13 cellular contexts compared by ENCODE assay signal in genomic region chr14:102817942-102818940, GRCh38. TPM values are rescaled to one million over a fixed set of nuclear protein-coding genes. Genes with fewer than 3 reads are reported as not detected.
DNase-seq lines count a peak whose midpoint lies in the region; ATAC-seq and TF ChIP-seq lines count a peak whose summit lies in the region.
"Had no signal": no experiment of that assay in that cellular context is flagged by ENCODE, and none has a peak within 500 bp of the region (broad histone marks: within the 10 kb centered on the region; RNA-seq: fewer than 3 reads in every experiment).

No MANE protein-coding gene starts in this region.

- H3K4me2 ChIP-seq in fibroblast of lung (ENCODE audit: extremely low read depth, insufficient read depth, low read length): no peak overlapping the region

- H3K4me3 Mint-ChIP-seq in activated CD4-positive, alpha-beta T cell treated with anti-CD3 and anti-CD28 coated beads, Interleukin-2, amount 10 ng/mL, durations not matched to agents 7 days and 5 days: no peak overlapping the region
- H3K4me3 Mint-ChIP-seq in T-helper 1 cell treated with Interleukin-12 subunit alpha and Interleukin-12 subunit beta and Interleukin-4 antibody, amounts not matched to agents 30 μg/mL and 1 μg/mL, for 36 hours: peak overlapping the region; percentile 11
- peak overlapping the region; percentile 10 for H3K4me3 Mint-ChIP-seq in stimulated activated memory B cell treated with anti-CD40 and anti-IgM and Interleukin-4, amounts not matched to agents 10 μg/mL and 1 μg/mL and 100 μg/mL, for 72 hours

- H3K4me3 ChIP-seq in fibroblast of lung (replicated peaks in 1 of 4; ENCODE audit: control extremely low read depth in 1 of 4, insufficient read depth in 1 of 4, low read depth in 3 of 4, low read length in 4 of 4) (no peak overlapping the region), H7 (ENCODE audit: insufficient read depth, low read depth, low read length) (no peak overlapping the region)
- H3K4me3 ChIP-seq: HAP-1 had no signal

- H4K20me1 ChIP-seq in fibroblast of lung (ENCODE audit: control insufficient read depth, extremely low read depth, insufficient read depth, low read length): no peaks in the 10 kb centered on the region

- peak overlapping the region; percentile 52 for H3K27ac Mint-ChIP-seq in activated CD4-positive, alpha-beta T cell treated with anti-CD3 and anti-CD28 coated beads, Interleukin-2, amount 10 ng/mL, durations not matched to agents 7 days and 5 days
- H3K27ac Mint-ChIP-seq in T-helper 1 cell treated with Interleukin-12 subunit alpha and Interleukin-12 subunit beta and Interleukin-4 antibody, amounts not matched to agents 30 μg/mL and 1 μg/mL, for 36 hours: peak overlapping the region; percentile 75
- peak overlapping the region; percentile 94 for H3K27ac Mint-ChIP-seq in stimulated activated memory B cell treated with anti-CD40 and anti-IgM and Interleukin-4, amounts not matched to agents 10 μg/mL and 1 μg/mL and 100 μg/mL, for 72 hours

- H3K79me2 ChIP-seq in fibroblast of lung (ENCODE audit: control insufficient read depth, insufficient read depth, low read length): peaks cover 2% of the 10 kb centered on the region

- H3K36me3 Mint-ChIP-seq in activated CD4-positive, alpha-beta T cell treated with anti-CD3 and anti-CD28 coated beads, Interleukin-2, amount 10 ng/mL, durations not matched to agents 7 days and 5 days (ENCODE audit: low read depth): peaks cover 25% of the 10 kb centered on the region
- peaks cover 41% of the 10 kb centered on the region for H3K36me3 Mint-ChIP-seq in T-helper 1 cell treated with Interleukin-12 subunit alpha and Interleukin-12 subunit beta and Interleukin-4 antibody, amounts not matched to agents 30 μg/mL and 1 μg/mL, for 36 hours (ENCODE audit: low read depth)
- H3K36me3 Mint-ChIP-seq in stimulated activated memory B cell treated with anti-CD40 and anti-IgM and Interleukin-4, amounts not matched to agents 10 μg/mL and 1 μg/mL and 100 μg/mL, for 72 hours: peaks cover 40% of the 10 kb centered on the region

- DNase-seq in activated CD4-positive, alpha-beta T cell treated with anti-CD3 and anti-CD28 coated beads, Interleukin-2, amount 10 ng/mL, durations not matched to agents 7 days and 5 days: no peak
- no peak for DNase-seq in activated CD4-positive, alpha-beta T cell treated with anti-CD3 and anti-CD28 coated beads, Interleukin-2, amount 50 U/mL, for 4 hours
- DNase-seq in fibroblast of lung (ENCODE audit: low read depth in 2 of 2) (peak; percentile 23 to 60), H7 (no peak), substantia nigra (lab: John Stamatoyannopoulos, UW) (no peak)
- DNase-seq: NCI-H524, occipital lobe had no signal

- H3K27me3 Mint-ChIP-seq in activated CD4-positive, alpha-beta T cell treated with anti-CD3 and anti-CD28 coated beads, Interleukin-2, amount 10 ng/mL, durations not matched to agents 7 days and 5 days: no peaks in the 10 kb centered on the region
- no peaks in the 10 kb centered on the region for H3K27me3 Mint-ChIP-seq in T-helper 1 cell treated with Interleukin-12 subunit alpha and Interleukin-12 subunit beta and Interleukin-4 antibody, amounts not matched to agents 30 μg/mL and 1 μg/mL, for 36 hours (ENCODE audit: low read depth)
- no peaks in the 10 kb centered on the region for H3K27me3 Mint-ChIP-seq in stimulated activated memory B cell treated with anti-CD40 and anti-IgM and Interleukin-4, amounts not matched to agents 10 μg/mL and 1 μg/mL and 100 μg/mL, for 72 hours
- H3K27me3 Mint-ChIP-seq: T-cell had no signal

- H3K4me1 ChIP-seq in fibroblast of lung (ENCODE audit: control insufficient read depth, extremely low read depth, insufficient read depth, low read length): no peaks in the 10 kb centered on the region

- no peak for TF ChIP-seq CTCF in fibroblast of lung (conservative IDR thresholded peaks at IDR 0.05 in 1 of 2, IDR thresholded peaks at IDR 0.05 in 1 of 2; ENCODE audit: low read depth in 1 of 2, low read length in 2 of 2)

- H3K9me3 ChIP-seq in fibroblast of lung (ENCODE audit: control insufficient read depth, insufficient read depth, low read depth, low read length): no peaks in the 10 kb centered on the region

- H3K27me3 ChIP-seq in fibroblast of lung (ENCODE audit: control insufficient read depth, insufficient read depth, low read length) (no peaks in the 10 kb centered on the region), H7 (ENCODE audit: control insufficient read depth, insufficient read depth, low read length) (no peaks in the 10 kb centered on the region)

- no peak overlapping the region for H2AFZ ChIP-seq in fibroblast of lung (ENCODE audit: low read length)

- ATAC-seq in stimulated activated memory B cell treated with anti-CD40 and anti-IgM and Interleukin-4, amounts not matched to agents 10 μg/mL and 1 μg/mL and 100 μg/mL, for 72 hours: peak; percentile 50
- ATAC-seq in HG03457 (IDR thresholded peaks at IDR 0.05; ENCODE audit: unreplicated experiment): no peak

- CTCF ChIA-PET in activated CD4-positive, alpha-beta T cell treated with anti-CD3 and anti-CD28 coated beads, Interleukin-2, amount 10 ng/mL, durations not matched to agents 7 days and 5 days (lab: Charles Lee): interaction anchor here (0.6 to 2.7 kb wide), 5 partner anchors 11 to 38 kb away, joined by 3 to 9 read pairs (median 5); no protein-coding TSS in a partner anchor

- H3K27ac ChIP-seq in fibroblast of lung (ENCODE audit: insufficient read depth, low read length): no peak overlapping the region
- no peak overlapping the region for H3K27ac ChIP-seq in substantia nigra (ENCODE audit: low read depth, low read length, poor library complexity, severe bottlenecking)

- H3K36me3 ChIP-seq in fibroblast of lung (ENCODE audit: control insufficient read depth, insufficient read depth, low read length) (no peaks in the 10 kb centered on the region), H7 (replicated peaks; ENCODE audit: control insufficient read depth, insufficient read depth, low read length) (no peaks in the 10 kb centered on the region)
- H3K36me3 ChIP-seq: HAP-1 had no signal

- H3K4me1 Mint-ChIP-seq in activated CD4-positive, alpha-beta T cell treated with anti-CD3 and anti-CD28 coated beads, Interleukin-2, amount 10 ng/mL, durations not matched to agents 7 days and 5 days: peaks cover 69% of the 10 kb centered on the region
- peaks cover 74% of the 10 kb centered on the region for H3K4me1 Mint-ChIP-seq in T-helper 1 cell treated with Interleukin-12 subunit alpha and Interleukin-12 subunit beta and Interleukin-4 antibody, amounts not matched to agents 30 μg/mL and 1 μg/mL, for 36 hours (ENCODE audit: low read depth)
- peaks cover 82% of the 10 kb centered on the region for H3K4me1 Mint-ChIP-seq in stimulated activated memory B cell treated with anti-CD40 and anti-IgM and Interleukin-4, amounts not matched to agents 10 μg/mL and 1 μg/mL and 100 μg/mL, for 72 hours

- no peak overlapping the region for H3K9ac ChIP-seq in fibroblast of lung (ENCODE audit: insufficient read depth, low read length)

- no peaks in the 10 kb centered on the region for H3K9me3 Mint-ChIP-seq in activated CD4-positive, alpha-beta T cell treated with anti-CD3 and anti-CD28 coated beads, Interleukin-2, amount 10 ng/mL, durations not matched to agents 7 days and 5 days
- no peaks in the 10 kb centered on the region for H3K9me3 Mint-ChIP-seq in T-helper 1 cell treated with Interleukin-12 subunit alpha and Interleukin-12 subunit beta and Interleukin-4 antibody, amounts not matched to agents 30 μg/mL and 1 μg/mL, for 36 hours
- no peaks in the 10 kb centered on the region for H3K9me3 Mint-ChIP-seq in stimulated activated memory B cell treated with anti-CD40 and anti-IgM and Interleukin-4, amounts not matched to agents 10 μg/mL and 1 μg/mL and 100 μg/mL, for 72 hours
- H3K9me3 Mint-ChIP-seq: immature natural killer cell, T-cell had no signal

- POLR2A ChIA-PET in activated CD4-positive, alpha-beta T cell treated with anti-CD3 and anti-CD28 coated beads, Interleukin-2, amount 10 ng/mL, durations not matched to agents 7 days and 5 days (lab: Charles Lee): no interaction called here

RNA-seq across cellular contexts. Expression of gene TRAF3, which starts 41.0 kb away (rescaled TPM):
- total RNA-seq in activated CD4-positive, alpha-beta T cell treated with anti-CD3 and anti-CD28 coated beads, Interleukin-2, amount 10 ng/mL, durations not matched to agents 7 days and 5 days: 10 to 100 TPM; 38.9 to 40.2 TPM
- 14.4 and 16.2 TPM in 2 replicates for total RNA-seq in fibroblast of lung
- polyA plus RNA-seq in fibroblast of lung: 12.1 and 14.1 TPM in 2 replicates
- 10.0 TPM in 2 replicates for polyA plus RNA-seq in fibroblast of lung (2012)
- polyA minus RNA-seq in fibroblast of lung (ENCODE audit: low replicate concordance): 31.5 TPM in 2 replicates
- total RNA-seq in H7 (2014; rRNA removed; shearing (Covaris generic)): 5.5 and 11.5 TPM in 2 replicates

Comparison
In these comparisons a context has a peak if more than half of its experiments do, and no peak if none do; other contexts are left out.
1. DNase-seq: peak in fibroblast of lung (2 of 2); none in activated CD4-positive, alpha-beta T cell treated with anti-CD3 and anti-CD28 coated beads, Interleukin-2, amount 10 ng/mL, durations not matched to agents 7 days and 5 days (single experiment), activated CD4-positive, alpha-beta T cell treated with anti-CD3 and anti-CD28 coated beads, Interleukin-2, amount 50 U/mL, for 4 hours (0 of 2), H7 (single experiment) and substantia nigra (0 of 49).
2. Peak in every context shown above with its lines, with median percentiles within 50 percentile points of each other: H3K27ac Mint-ChIP-seq.